In the genomic region with DNA sequence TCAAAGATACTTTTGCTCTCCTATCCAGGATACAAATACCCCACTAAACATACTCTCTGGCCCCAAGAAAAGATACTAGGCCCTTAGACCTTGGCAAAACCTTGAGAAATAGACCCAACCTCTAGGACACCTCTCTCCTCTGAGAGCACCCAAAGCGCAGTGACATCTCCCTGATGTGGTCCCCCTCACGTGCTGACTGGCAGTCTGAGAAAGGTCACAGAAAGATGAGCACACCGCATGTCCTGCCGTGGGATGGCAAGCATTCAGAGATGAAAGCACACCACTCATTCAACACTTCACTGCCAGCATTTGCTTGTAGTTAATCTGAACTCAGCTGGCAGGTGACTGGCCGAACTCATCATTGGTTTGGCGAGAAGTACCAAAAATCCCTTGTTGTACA, we compare ENCODE assay signal across 1 cellular context.
TF ChIP-seq lines count a peak whose summit lies in the region.

No MANE protein-coding gene starts in this region.

TF ChIP-seq in GM12878, 131 proteins besides CTCF, POLR2A, EP300 and RAD21:
- TF ChIP-seq BHLHE40 (IDR thresholded peaks at IDR 0.05; ENCODE audit: borderline replicate concordance in 1 of 2, low read depth in 2 of 2, low read length in 1 of 2) (peak; percentile 35 to 41; a peak in 1 of 4 replicates), ZNF384 (IDR thresholded peaks at IDR 0.05; ENCODE audit: borderline replicate concordance, low read depth, low read length) (no peak)
